Comparison of ENCODE assay signal across 8 cellular contexts in genomic region chr2:71452565-71452964, GRCh38. TPM values are rescaled to one million over a fixed set of nuclear protein-coding genes. Genes with fewer than 3 reads are reported as not detected.
DNase-seq lines count a peak whose midpoint lies in the region; ATAC-seq and TF ChIP-seq lines count a peak whose summit lies in the region.

No MANE protein-coding gene starts in this region.

- peak overlapping the region; percentile 69 for H3K4me2 ChIP-seq in GM23248 (ENCODE audit: unreplicated experiment)
- H3K4me2 ChIP-seq in OCI-LY1 (ENCODE audit: low read length): no peak overlapping the region

- ATAC-seq in GM18909 (IDR thresholded peaks at IDR 0.05; ENCODE audit: poor library complexity, unreplicated experiment): no peak

- H3K9me2 ChIP-seq in GM23248 (ENCODE audit: insufficient read depth): no peaks in the 10 kb centered on the region
- no peaks in the 10 kb centered on the region for H3K9me2 ChIP-seq in OCI-LY1 (ENCODE audit: low read depth, low read length)

- H3K9me3 ChIP-seq in GM23248 (ENCODE audit: low read depth): no peaks in the 10 kb centered on the region
- no peaks in the 10 kb centered on the region for H3K9me3 ChIP-seq in OCI-LY1 (ENCODE audit: low read length)

- peaks cover 40% of the 10 kb centered on the region for H3K27me3 Mint-ChIP-seq in activated CD4-positive, alpha-beta T cell treated with anti-CD3 and anti-CD28 coated beads, Interleukin-2, amount 10 ng/mL, durations not matched to agents 7 days and 5 days

- no peaks in the 10 kb centered on the region for H3K36me3 Mint-ChIP-seq in activated CD4-positive, alpha-beta T cell treated with anti-CD3 and anti-CD28 coated beads, Interleukin-2, amount 10 ng/mL, durations not matched to agents 7 days and 5 days (ENCODE audit: low read depth)

- H3K27ac Mint-ChIP-seq in activated CD4-positive, alpha-beta T cell treated with anti-CD3 and anti-CD28 coated beads, Interleukin-2, amount 10 ng/mL, durations not matched to agents 7 days and 5 days: no peak overlapping the region

- 47 to 53% methylated on average over 2 of the region's 2 CpGs for WGBS in GM23248 (ENCODE audit: low coverage in 1 of 2, low lambda C conversion rate in 2 of 2, missing lambda C conversion rate in 2 of 2), 2 experiments

- H3K4me3 ChIP-seq in GM23248 (0 out of 2 replicates have a peak overlapping the region, but pooled peaks have one; percentile 67), OCI-LY1 (ENCODE audit: low read depth, low read length, poor library complexity, severe bottlenecking) (no peak overlapping the region), epithelial cell of proximal tubule (ENCODE audit: low read depth, low read length) (no peak overlapping the region)

- in situ Hi-C loops in GM23248 (cut with MboI): no loop called here

- H3K27me3 ChIP-seq in GM23248 (replicated peaks; ENCODE audit: insufficient read depth): peaks cover 10% of the 10 kb centered on the region; the same call in 1 of the 2 replicates
- H3K27me3 ChIP-seq in OCI-LY1 (ENCODE audit: insufficient read depth, low read length): no peaks in the 10 kb centered on the region

- TF ChIP-seq CTCF in OCI-LY1 (IDR thresholded peaks at IDR 0.05; ENCODE audit: low read length) (peak; percentile 17; the same call in 1 of the 2 replicates), epithelial cell of proximal tubule (conservative IDR thresholded peaks at IDR 0.05; ENCODE audit: low read depth, low read length) (peak; percentile 29)

- H3K79me2 ChIP-seq in GM23248 (ENCODE audit: insufficient read depth) (no peaks in the 10 kb centered on the region), OCI-LY1 (ENCODE audit: insufficient read depth, low read length) (no peaks in the 10 kb centered on the region)

- H2AFZ ChIP-seq in GM23248: peak overlapping the region; percentile 80; the same call in 1 of the 2 replicates
- no peak overlapping the region for H2AFZ ChIP-seq in OCI-LY1 (ENCODE audit: low read length)

- POLR2A ChIA-PET in activated CD4-positive, alpha-beta T cell treated with anti-CD3 and anti-CD28 coated beads, Interleukin-2, amount 10 ng/mL, durations not matched to agents 7 days and 5 days (lab: Charles Lee): no interaction called here

- H3K9ac ChIP-seq in GM23248 (no peak overlapping the region), OCI-LY1 (ENCODE audit: low read length) (no peak overlapping the region)

- H3K9me3 Mint-ChIP-seq in activated CD4-positive, alpha-beta T cell treated with anti-CD3 and anti-CD28 coated beads, Interleukin-2, amount 10 ng/mL, durations not matched to agents 7 days and 5 days: no peaks in the 10 kb centered on the region

- H3K36me3 ChIP-seq in GM23248 (ENCODE audit: low read depth) (no peaks in the 10 kb centered on the region), OCI-LY1 (ENCODE audit: insufficient read depth, low read length) (no peaks in the 10 kb centered on the region)

- H3F3A ChIP-seq in GM23248 (ENCODE audit: insufficient read depth) (no peaks in the 10 kb centered on the region), OCI-LY1 (ENCODE audit: insufficient read depth, low read length) (no peaks in the 10 kb centered on the region)

- no peak overlapping the region for H3K4me3 Mint-ChIP-seq in activated CD4-positive, alpha-beta T cell treated with anti-CD3 and anti-CD28 coated beads, Interleukin-2, amount 10 ng/mL, durations not matched to agents 7 days and 5 days

- CTCF ChIA-PET in activated CD4-positive, alpha-beta T cell treated with anti-CD3 and anti-CD28 coated beads, Interleukin-2, amount 10 ng/mL, durations not matched to agents 7 days and 5 days (lab: Charles Lee): no interaction called here

- peak; percentile 46 for DNase-seq in AG20443 (ENCODE audit: low spot score)
- peak; percentile 65 for DNase-seq in GM23248
- DNase-seq in epithelial cell of proximal tubule (ENCODE audit: low read depth): no peak
- peak; percentile 50 for DNase-seq in renal cortical epithelial cell (ENCODE audit: low read depth)
- DNase-seq in globus pallidus (ENCODE audit: low spot score): no peak
- no peak for DNase-seq in activated CD4-positive, alpha-beta T cell treated with anti-CD3 and anti-CD28 coated beads, Interleukin-2, amount 10 ng/mL, durations not matched to agents 7 days and 5 days

- H4K20me1 ChIP-seq in GM23248 (ENCODE audit: insufficient read depth): no peaks in the 10 kb centered on the region
- H4K20me1 ChIP-seq in OCI-LY1 (ENCODE audit: insufficient read depth, low read length): no peaks in the 10 kb centered on the region

- peaks cover 28% of the 10 kb centered on the region for H3K4me1 Mint-ChIP-seq in activated CD4-positive, alpha-beta T cell treated with anti-CD3 and anti-CD28 coated beads, Interleukin-2, amount 10 ng/mL, durations not matched to agents 7 days and 5 days

- peaks cover 10% of the 10 kb centered on the region; the same call in 1 of the 2 replicates for H3K4me1 ChIP-seq in GM23248 (ENCODE audit: insufficient read depth)
- H3K4me1 ChIP-seq in OCI-LY1 (ENCODE audit: insufficient read depth, low read length, severe bottlenecking): no peaks in the 10 kb centered on the region

- H3K27ac ChIP-seq in GM23248 (no peak overlapping the region), OCI-LY1 (ENCODE audit: low read depth, low read length, poor library complexity, severe bottlenecking) (no peak overlapping the region)

RNA-seq across cellular contexts. Expression of gene DYSF, which starts 0.8 kb away (rescaled TPM):
- 0.54 TPM in 1 of 2 replicates, not detected in the other for total RNA-seq in GM23248 (2014; rRNA removed; shearing (Covaris generic))
- 0.25 and 0.42 TPM in 2 replicates for polyA plus RNA-seq in GM23248 (2016; fragmentation: Nextera tagmentation; extraction: Ambion mirVana)
- total RNA-seq in epithelial cell of proximal tubule: 6.3 and 8.2 TPM in 2 replicates
- 10.2 and 20.1 TPM in 2 replicates for total RNA-seq in renal cortical epithelial cell
- total RNA-seq in activated CD4-positive, alpha-beta T cell treated with anti-CD3 and anti-CD28 coated beads, Interleukin-2, amount 10 ng/mL, durations not matched to agents 7 days and 5 days: under 1 TPM; 0.12 TPM

Comparison
In these comparisons a context has a peak if more than half of its experiments do, and no peak if none do; other contexts are left out.
1. DNase-seq: peak in AG20443 (single experiment), GM23248 (single experiment) and renal cortical epithelial cell (single experiment); none in epithelial cell of proximal tubule (single experiment), globus pallidus (single experiment) and activated CD4-positive, alpha-beta T cell treated with anti-CD3 and anti-CD28 coated beads, Interleukin-2, amount 10 ng/mL, durations not matched to agents 7 days and 5 days (single experiment).